ENCODE assay signal across 1 cellular context in the genomic region with DNA sequence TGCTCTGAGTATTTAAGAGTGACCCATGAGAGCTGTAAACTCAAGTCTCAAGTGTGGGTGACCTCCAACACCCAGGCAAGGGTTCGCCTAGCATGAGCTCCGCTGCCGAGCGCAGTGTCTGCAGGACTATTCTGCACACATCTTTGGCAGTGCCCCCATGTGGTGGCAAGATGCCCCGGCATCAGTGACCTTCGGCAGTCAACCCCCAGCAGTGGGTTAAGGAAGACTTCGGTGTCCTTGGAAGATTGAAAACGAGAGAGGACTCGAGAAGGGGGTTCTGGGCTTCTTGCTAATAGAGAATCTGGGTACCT.
TF ChIP-seq lines count a peak whose summit lies in the region.

No MANE protein-coding gene starts in this region.

TF ChIP-seq in SK-N-SH treated with all-trans-retinoic acid at 6 μM for 48 hours, 23 proteins besides CTCF, POLR2A, EP300 and RAD21 (continued from another document):
- TF ChIP-seq ARNTL (CRISPR knock-in tag; IDR thresholded peaks at IDR 0.05; ENCODE audit: borderline replicate concordance, low read depth) (no peak), CSDC2 (CRISPR knock-in tag; IDR thresholded peaks at IDR 0.05) (no peak), TOX (CRISPR knock-in tag; IDR thresholded peaks at IDR 0.05; ENCODE audit: borderline replicate concordance) (no peak), ZNF70 (CRISPR knock-in tag; IDR thresholded peaks at IDR 0.05) (no peak), ISL1 (CRISPR knock-in tag; IDR thresholded peaks at IDR 0.05) (no peak), ESRRG (CRISPR knock-in tag; IDR thresholded peaks at IDR 0.05) (no peak), OSR1 (CRISPR knock-in tag; IDR thresholded peaks at IDR 0.05) (no peak), PPARA (CRISPR knock-in tag; IDR thresholded peaks at IDR 0.05; ENCODE audit: borderline replicate concordance) (no peak), ZNF565 (CRISPR knock-in tag; conservative IDR thresholded peaks at IDR 0.05; ENCODE audit: low read depth) (no peak), ZC3H10 (CRISPR knock-in tag; IDR thresholded peaks at IDR 0.05) (no peak), ZFP3 (CRISPR knock-in tag; IDR thresholded peaks at IDR 0.05) (no peak)
- TF ChIP-seq, protein P1, sequence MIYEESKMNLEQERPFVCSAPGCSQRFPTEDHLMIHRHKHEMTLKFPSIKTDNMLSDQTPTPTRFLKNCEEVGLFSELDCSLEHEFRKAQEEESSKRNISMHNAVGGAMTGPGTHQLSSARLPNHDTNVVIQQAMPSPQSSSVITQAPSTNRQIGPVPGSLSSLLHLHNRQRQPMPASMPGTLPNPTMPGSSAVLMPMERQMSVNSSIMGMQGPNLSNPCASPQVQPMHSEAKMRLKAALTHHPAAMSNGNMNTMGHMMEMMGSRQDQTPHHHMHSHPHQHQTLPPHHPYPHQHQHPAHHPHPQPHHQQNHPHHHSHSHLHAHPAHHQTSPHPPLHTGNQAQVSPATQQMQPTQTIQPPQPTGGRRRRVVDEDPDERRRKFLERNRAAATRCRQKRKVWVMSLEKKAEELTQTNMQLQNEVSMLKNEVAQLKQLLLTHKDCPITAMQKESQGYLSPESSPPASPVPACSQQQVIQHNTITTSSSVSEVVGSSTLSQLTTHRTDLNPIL (CRISPR knock-in tag; IDR thresholded peaks at IDR 0.05; ENCODE audit: low read depth) = no peak
